ENCODE assay signal across 22 cellular contexts in genomic region chr11:120179071-120179672, GRCh38. TPM values are rescaled to one million over a fixed set of nuclear protein-coding genes. Genes with fewer than 3 reads are reported as not detected.
DNase-seq lines count a peak whose midpoint lies in the region; FAIRE-seq and TF ChIP-seq lines count a peak whose summit lies in the region.
"Had no signal": no experiment of that assay in that cellular context is flagged by ENCODE, and none has a peak within 500 bp of the region (broad histone marks: within the 10 kb centered on the region; RNA-seq: fewer than 3 reads in every experiment).

No MANE protein-coding gene starts in this region.

- peaks cover 27% of the 10 kb centered on the region for H3F3A ChIP-seq in GM23248 (ENCODE audit: insufficient read depth)

- peak overlapping the region; percentile 70 for H3K4me2 ChIP-seq in GM23248 (ENCODE audit: unreplicated experiment)
- H3K4me2 ChIP-seq: PC-9 had no signal

- H3K9me2 ChIP-seq in GM23248 (ENCODE audit: insufficient read depth): no peaks in the 10 kb centered on the region

- H3K4me1 ChIP-seq in GM23248 (ENCODE audit: insufficient read depth) (peaks cover 41% of the 10 kb centered on the region), colonic mucosa (peaks cover 4% of the 10 kb centered on the region), kidney (ENCODE audit: control insufficient read depth in 1 of 2, insufficient read depth in 1 of 2, low read depth in 1 of 2, low read length in 2 of 2) (peaks cover 22 to 23% of the 10 kb centered on the region in 2 donors), spleen (peaks cover 0 to 36% (median 7%) of the 10 kb centered on the region in 6 donors)

- TF ChIP-seq POLR2A in spleen (IDR thresholded peaks at IDR 0.05): no peak

- no peaks in the 10 kb centered on the region for H3K79me2 ChIP-seq in GM23248 (ENCODE audit: insufficient read depth)

- H3K36me3 ChIP-seq in GM23248 (ENCODE audit: low read depth): no peaks in the 10 kb centered on the region
- no peaks in the 10 kb centered on the region for H3K36me3 ChIP-seq in colonic mucosa
- no peaks in the 10 kb centered on the region for H3K36me3 ChIP-seq in kidney (ENCODE audit: control insufficient read depth in 1 of 2, insufficient read depth in 2 of 2, low read length in 2 of 2)
- H3K36me3 ChIP-seq in spleen: no peaks in the 10 kb centered on the region
- H3K36me3 ChIP-seq: neutrophil had no signal

- FAIRE-seq in kidney (lab: Jason Lieb, UNC): no peak
- no peak for FAIRE-seq in urothelium cell line (lab: Jason Lieb, UNC)
- FAIRE-seq: G401.6, GM12891 had no signal

- H2AFZ ChIP-seq in GM23248: peak overlapping the region; percentile 74
- H2AFZ ChIP-seq: PC-9 had no signal

- no peak overlapping the region for H3K4me3 ChIP-seq in GM23248
- H3K4me3 ChIP-seq in colonic mucosa: no peak overlapping the region
- H3K4me3 ChIP-seq in kidney (ENCODE audit: low read length in 2 of 2): no peak overlapping the region
- H3K4me3 ChIP-seq in spleen: no peak overlapping the region
- H3K4me3 ChIP-seq: PC-9 had no signal

- DNase-seq in GM23248 (peak; percentile 80), colonic mucosa (peak; percentile 19), kidney (peak; percentile 33), spleen (peak; percentile 53), COR-L47 (lab: John Stamatoyannopoulos, UW) (no peak), urothelium cell line (ENCODE audit: low spot score) (no peak), GM19240 (ENCODE audit: insufficient read length, low spot score) (no peak)
- DNase-seq in activated effector memory CD4-positive, alpha-beta T cell treated with Interleukin-2 at 50 U/mL for 16 hours: no peak
- DNase-seq: activated CD4-positive, alpha-beta T cell treated with anti-CD3 and anti-CD28 coated beads for 48 hours; activated naive CD8-positive, alpha-beta T cell treated with anti-CD3 and anti-CD28 coated beads, Interleukin-2, amount 10 ng/mL, durations not matched to agents 7 days and 5 days; activated T-cell treated with anti-CD3 and anti-CD28 coated beads, Interleukin-2, amount 50 U/mL, for 4 hours; central memory CD4-positive, alpha-beta T cell; effector memory CD4-positive, alpha-beta T cell; midbrain; NCI-H2029; NCI-H69; PC-9 had no signal

- H3K9me3 ChIP-seq in GM23248 (ENCODE audit: low read depth) (no peaks in the 10 kb centered on the region), colonic mucosa (no peaks in the 10 kb centered on the region), kidney (ENCODE audit: control insufficient read depth in 1 of 2, low read length in 2 of 2) (no peaks in the 10 kb centered on the region), spleen (no peaks in the 10 kb centered on the region)
- H3K9me3 ChIP-seq: neutrophil had no signal

- TF ChIP-seq CTCF in colonic mucosa (IDR thresholded peaks at IDR 0.05): no peak
- TF ChIP-seq CTCF in kidney (IDR thresholded peaks at IDR 0.05; ENCODE audit: borderline replicate concordance, extremely low read depth, insufficient read depth): no peak
- TF ChIP-seq CTCF in spleen (IDR thresholded peaks at IDR 0.05 in 8 of 11, conservative IDR thresholded peaks at IDR 0.05 in 3 of 11): no peak

- H3K9ac ChIP-seq in GM23248 (peak overlapping the region; percentile 87), colonic mucosa (ENCODE audit: low read depth in 2 of 2, low read length in 2 of 2) (no peak overlapping the region), kidney (ENCODE audit: low read length in 2 of 2) (no peak overlapping the region)

- in situ Hi-C loops in GM23248 (cut with MboI): no loop called here

- WGBS in GM23248 (ENCODE audit: low coverage in 1 of 2, low lambda C conversion rate in 2 of 2, missing lambda C conversion rate in 2 of 2), 2 experiments: 8 to 11% methylated on average over 10 of the region's 10 CpGs
- 72 to 94% (median 83%) methylated on average over 10 of the region's 10 CpGs for WGBS in spleen, 5 donors

- intact Hi-C loops in colonic mucosa (cut with DNase I): no loop called here
- intact Hi-C loops in kidney (cut with DNase I): no loop called here
- intact Hi-C loops in spleen (cut with DNase I; ENCODE audit: low total_unique reads): no loop called here

- no peaks in the 10 kb centered on the region for H4K20me1 ChIP-seq in GM23248 (ENCODE audit: insufficient read depth)

- H3K27me3 ChIP-seq in GM23248 (replicated peaks; ENCODE audit: insufficient read depth) (no peaks in the 10 kb centered on the region), colonic mucosa (no peaks in the 10 kb centered on the region), spleen (replicated peaks in 1 of 7) (peaks cover 0 to 13% (median 0%) of the 10 kb centered on the region in 7 donors)

- H3K27ac ChIP-seq in GM23248 (peak overlapping the region; percentile 99), colonic mucosa (no peak overlapping the region), kidney (ENCODE audit: low read depth in 2 of 2, low read length in 2 of 2) (no peak overlapping the region), spleen (no peak overlapping the region)
- H3K27ac ChIP-seq: neutrophil, PC-9 had no signal

RNA-seq across cellular contexts. Expression of gene OAF, which starts 31.7 kb away (rescaled TPM):
- 111 and 116 TPM in 2 replicates for total RNA-seq in GM23248 (2014; rRNA removed; shearing (Covaris generic))
- polyA plus RNA-seq in GM23248 (2016; fragmentation: Nextera tagmentation; extraction: Ambion mirVana): 74.6 and 80.0 TPM in 2 replicates
- total RNA-seq in colonic mucosa: 100 to 1,000 TPM; 142 to 152 TPM
- total RNA-seq in kidney: 48.2 TPM
- 78.1 TPM for polyA plus RNA-seq in kidney (ENCODE audit: insufficient read depth, low read depth, low replicate concordance)
- 100 to 1,000 TPM in 1 of 7 donors, 10 to 100 TPM in 6; 28.3 to 148 (median 82.6) TPM for total RNA-seq in spleen
- polyA plus RNA-seq in spleen: 10 to 100 TPM; 10.6 to 44.1 (median 20.5) TPM

RNA-seq across cellular contexts. Expression of gene TRIM29, which starts 41.3 kb away (rescaled TPM):
- 1.4 TPM in 1 of 2 replicates, not detected in the other for total RNA-seq in GM23248 (2014; rRNA removed; shearing (Covaris generic))
- polyA plus RNA-seq in GM23248 (2016; fragmentation: Nextera tagmentation; extraction: Ambion mirVana) (0.86 and 1.1 TPM in 2 replicates), kidney (ENCODE audit: insufficient read depth, low read depth, low replicate concordance) (0.65 TPM), spleen (under 1 TPM; 0.03 to 0.64 (median 0.20) TPM)
- total RNA-seq in colonic mucosa (1 to 10 TPM; 3.4 to 4.0 TPM), kidney (32.9 TPM), spleen (1 to 10 TPM in 2 of 7 donors, under 1 TPM in 1, not detected in 4; 0.81 to 2.0 (median 1.2) TPM)
- total RNA-seq: activated naive CD8-positive, alpha-beta T cell treated with anti-CD3 and anti-CD28 coated beads, Interleukin-2, amount 10 ng/mL, durations not matched to agents 7 days and 5 days; activated T-cell treated with anti-CD3 and anti-CD28 coated beads, Interleukin-2, amount 50 U/mL, for 4 hours; fibroblast of lung; IMR-90 had no signal
- polyA plus RNA-seq: fibroblast of lung, IMR-90 had no signal

Comparison
In these comparisons a context has a peak if more than half of its experiments do, and no peak if none do; other contexts are left out.
1. DNase-seq: peak in GM23248 (single experiment), colonic mucosa (single experiment), kidney (single experiment) and spleen (single experiment); none in COR-L47 (single experiment), urothelium cell line (single experiment), activated effector memory CD4-positive, alpha-beta T cell treated with Interleukin-2 at 50 U/mL for 16 hours (single experiment) and GM19240 (single experiment).